In the genomic region with DNA sequence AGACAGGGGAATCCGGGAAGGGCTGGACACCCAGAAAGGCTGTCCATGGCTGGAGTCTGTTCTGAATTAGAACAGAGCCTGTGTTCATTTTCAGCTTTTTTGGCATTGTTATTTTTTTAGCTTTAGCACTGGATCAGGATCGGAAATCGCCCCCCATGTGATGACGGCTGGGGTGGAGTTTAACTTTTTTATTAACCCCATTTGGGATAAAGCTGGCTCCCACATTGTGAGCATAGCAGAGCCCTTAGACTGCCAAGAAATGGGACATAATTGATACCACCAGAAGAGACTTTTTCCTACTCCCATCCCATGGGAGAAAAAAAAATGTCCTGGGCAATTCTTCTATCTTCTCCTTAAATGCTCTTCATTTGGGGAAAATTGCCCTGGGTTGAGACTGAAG, we compare ENCODE assay signal across 21 cellular contexts. TPM values are rescaled to one million over a fixed set of nuclear protein-coding genes. Genes with fewer than 3 reads are reported as not detected.
"Had no signal": no experiment of that assay in that cellular context is flagged by ENCODE, and none has a peak within 500 bp of the region (broad histone marks: within the 10 kb centered on the region; RNA-seq: fewer than 3 reads in every experiment).

No MANE protein-coding gene starts in this region.

- H2AFZ ChIP-seq: neural progenitor cell had no signal

- DNase-seq: activated CD4-positive, CD25-positive, alpha-beta regulatory T cell treated with anti-CD3 and anti-CD28 coated beads, Interleukin-2, amount 50 U/mL, for 72 hours; activated CD8-positive, alpha-beta memory T cell treated with anti-CD3 and anti-CD28 coated beads for 24 hours; activated CD8-positive, alpha-beta memory T cell treated with anti-CD3 and anti-CD28 coated beads, Interleukin-2, amount 50 U/mL, for 48 hours; activated effector memory CD4-positive, alpha-beta T cell treated with Interleukin-2 at 50 U/mL for 16 hours; activated naive CD4-positive, alpha-beta T cell treated with anti-CD3 and anti-CD28 coated beads, Interleukin-2, amount 50 U/mL, for 16 hours; activated T-cell treated with anti-CD3 and anti-CD28 coated beads, Interleukin-2, amount 50 U/mL, for 48 hours; dermis blood vessel endothelial cell; effector memory CD4-positive, alpha-beta T cell; esophagus squamous epithelium; left lung; naive thymus-derived CD4-positive, alpha-beta T cell; small intestine; stimulated activated CD4-positive, alpha-beta T cell treated with anti-CD3 and anti-CD28 coated beads, Interleukin-15, amount 100 ng/mL, for 24 hours; stimulated activated CD4-positive, alpha-beta T cell treated with anti-CD3 and anti-CD28 coated beads, Interleukin-4, amount 100 ng/mL, for 1 hour; stomach; T-helper 2 cell; upper lobe of right lung had no signal

- ATAC-seq: left lung; naive thymus-derived CD4-positive, alpha-beta T cell; upper lobe of right lung had no signal

- H3K9me3 Mint-ChIP-seq: neural progenitor cell had no signal

- H3K9ac ChIP-seq: neural progenitor cell had no signal

- H3K27me3 ChIP-seq: esophagus squamous epithelium, left lung, neural progenitor cell, right atrium auricular region, stomach, upper lobe of right lung had no signal

- H3K27me3 Mint-ChIP-seq: progenitor cell of endocrine pancreas had no signal

- H3K4me2 ChIP-seq: neural progenitor cell had no signal

- H3K36me3 ChIP-seq: esophagus squamous epithelium, left lung, neural progenitor cell, right atrium auricular region, stomach, upper lobe of right lung had no signal

- H3K27ac Mint-ChIP-seq: naive thymus-derived CD4-positive, alpha-beta T cell; neural progenitor cell; progenitor cell of endocrine pancreas had no signal

- H3K27ac ChIP-seq: esophagus squamous epithelium, left lung, neural progenitor cell, right atrium auricular region, stomach, upper lobe of right lung, VCaP had no signal

- H3K4me1 Mint-ChIP-seq: naive thymus-derived CD4-positive, alpha-beta T cell had no signal

- H3K4me3 ChIP-seq: esophagus squamous epithelium, left lung, neural progenitor cell, right atrium auricular region, stomach, upper lobe of right lung had no signal

- H3K4me1 ChIP-seq: stomach, upper lobe of right lung had no signal

- H3K4me3 Mint-ChIP-seq: naive thymus-derived CD4-positive, alpha-beta T cell; neural progenitor cell had no signal

- H3K9me3 ChIP-seq: esophagus squamous epithelium, left lung, right atrium auricular region, stomach, upper lobe of right lung had no signal

RNA-seq across cellular contexts. Expression of a gene that starts 52.4 kb away (rescaled TPM):
- total RNA-seq: dermis blood vessel endothelial cell had no signal
